ENCODE assay signal across 1 cellular context in genomic region chr2:231908584-231908983, GRCh38.
A peak's percentile ranks its signal among the peaks of the same experiment; 100 is the strongest.
TF ChIP-seq lines count a peak whose summit lies in the region.

No MANE protein-coding gene starts in this region.

TF ChIP-seq in HepG2, 621 proteins besides CTCF, POLR2A, EP300 and RAD21:
- TF ChIP-seq KLF6 (CRISPR knock-in tag; IDR thresholded peaks at IDR 0.05) (no peak), ATF7 (IDR thresholded peaks at IDR 0.05) (peak; percentile 92), ATF7 (CRISPR knock-in tag; IDR thresholded peaks at IDR 0.05) (no peak), TFDP2 (CRISPR knock-in tag; IDR thresholded peaks at IDR 0.05) (no peak), MXI1 (IDR thresholded peaks at IDR 0.05; ENCODE audit: borderline replicate concordance, low read depth, low read length) (no peak), CREB1 (IDR thresholded peaks at IDR 0.05) (peak; percentile 92), CREB1 (CRISPR knock-in tag; IDR thresholded peaks at IDR 0.05) (no peak), NFKBIZ (CRISPR knock-in tag; IDR thresholded peaks at IDR 0.05) (no peak)
